Comparison of ENCODE assay signal across 30 cellular contexts in the genomic region with DNA sequence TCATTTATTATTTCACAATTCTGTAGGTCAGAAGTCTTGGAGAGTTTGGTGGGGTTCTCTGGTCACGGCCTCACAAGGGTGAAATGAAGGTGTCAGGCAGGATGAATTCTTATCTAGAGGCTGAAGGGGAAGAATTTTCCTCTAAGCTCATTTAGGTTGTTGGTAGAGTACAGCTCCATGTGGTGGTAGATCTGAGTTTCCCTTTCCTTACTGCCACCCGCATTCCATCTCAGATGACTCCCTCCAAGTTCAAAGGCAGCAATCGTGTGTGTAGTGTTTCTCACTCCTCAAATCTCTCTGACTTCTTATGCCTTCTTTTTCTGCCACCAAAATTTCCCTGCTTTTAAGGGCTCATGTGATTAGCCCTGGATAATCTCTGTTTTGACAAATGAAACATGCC.
"Had no signal": no experiment of that assay in that cellular context is flagged by ENCODE, and none has a peak within 500 bp of the region (broad histone marks: within the 10 kb centered on the region; RNA-seq: fewer than 3 reads in every experiment).

No MANE protein-coding gene starts in this region.

- ATAC-seq: activated CD8-positive, alpha-beta memory T cell treated with anti-CD3 and anti-CD28 coated beads, Interleukin-2, amount 10 ng/mL, durations not matched to agents 7 days and 5 days; activated naive CD8-positive, alpha-beta T cell treated with anti-CD3 and anti-CD28 coated beads, Interleukin-2, amount 50 U/mL, for 24 hours had no signal

- H3K27ac ChIP-seq: VCaP had no signal

- DNase-seq: activated CD4-positive, alpha-beta memory T cell treated with anti-CD3 and anti-CD28 coated beads, Interleukin-2, amount 10 ng/mL, durations not matched to agents 7 days and 5 days; activated CD4-positive, alpha-beta T cell treated with anti-CD3 and anti-CD28 coated beads for 1 hour; activated CD4-positive, alpha-beta T cell treated with anti-CD3 and anti-CD28 coated beads for 48 hours; activated CD4-positive, CD25-positive, alpha-beta regulatory T cell; activated CD8-positive, alpha-beta memory T cell treated with anti-CD3 and anti-CD28 coated beads for 24 hours; activated CD8-positive, alpha-beta memory T cell treated with anti-CD3 and anti-CD28 coated beads, Interleukin-2, amount 10 ng/mL, durations not matched to agents 7 days and 5 days; activated CD8-positive, alpha-beta memory T cell treated with anti-CD3 and anti-CD28 coated beads, Interleukin-2, amount 50 U/mL, for 48 hours; activated effector memory CD4-positive, alpha-beta T cell treated with Interleukin-2 at 50 U/mL for 16 hours; activated naive CD4-positive, alpha-beta T cell treated with anti-CD3 and anti-CD28 coated beads, Interleukin-2, amount 10 ng/mL, durations not matched to agents 7 days and 5 days; activated naive CD8-positive, alpha-beta T cell treated with anti-CD3 and anti-CD28 coated beads, Interleukin-2, amount 50 U/mL, for 24 hours; activated T-cell treated with anti-CD3 and anti-CD28 coated beads, Interleukin-2, amount 50 U/mL, for 48 hours; aorta; Karpas-422; KBM-7; NCI-H1105; NCI-H1417 treated with DMSO at 0.1 percent for 48 hours; NCI-H187 treated with DMSO at 0.1 percent for 48 hours; NCI-H2081; NCI-H2171 treated with DMSO at 0.1 percent for 48 hours; NCI-H2227 treated with DMSO at 0.1 percent for 48 hours; NCI-H446; NCI-H510A treated with DMSO at 0.1 percent for 48 hours; NCI-H69; NK-92 treated with Interleukin-12 subunit alpha and Interleukin-12 subunit beta, amount 100 ng/mL, for 24 hours; Right ventricle myocardium superior; SW 1271; T-helper 1 cell; T-helper 2 cell; T-helper 9 cell had no signal
